In genomic region chr3:113070226-113071220, GRCh38 we compare ENCODE assay signal across 9 cellular contexts.
A peak's percentile ranks its signal among the peaks of the same experiment; 100 is the strongest.
DNase-seq lines count a peak whose midpoint lies in the region; ATAC-seq and TF ChIP-seq lines count a peak whose summit lies in the region.
"Had no signal": no experiment of that assay in that cellular context is flagged by ENCODE, and none has a peak within 500 bp of the region (broad histone marks: within the 10 kb centered on the region; RNA-seq: fewer than 3 reads in every experiment).

No MANE protein-coding gene starts in this region.

- POLR2A ChIA-PET in CD4-positive, alpha-beta T cell (lab: Charles Lee), result no interaction called here

- intact Hi-C loops in CD4-positive, alpha-beta T cell (cut with DNase I, micrococcal nuclease), result no loop called here

- H3K4me2 ChIP-seq in GM23248 (ENCODE audit: unreplicated experiment), result peak overlapping the region; percentile 47

- H3K27ac ChIP-seq in GM23248, result peak overlapping the region; percentile 59
- no peak overlapping the region for H3K27ac ChIP-seq in CD4-positive, alpha-beta T cell (ENCODE audit: low read depth, low read length)
- H3K27ac ChIP-seq: adrenal gland had no signal

- H3F3A ChIP-seq in GM23248 (ENCODE audit: insufficient read depth), result peaks cover 21% of the 10 kb centered on the region

- H3K27me3 Mint-ChIP-seq in CD4-positive, alpha-beta T cell, result no peaks in the 10 kb centered on the region

- H3K9ac ChIP-seq in GM23248, result peak overlapping the region; percentile 47

- H3K4me3 ChIP-seq in GM23248, result no peak overlapping the region
- H3K4me3 ChIP-seq: adrenal gland had no signal

- CTCF ChIA-PET in CD4-positive, alpha-beta T cell (lab: Charles Lee), result interaction anchor here (0.8 kb wide), 1 partner anchor 8 kb away, joined by 3 read pairs; no protein-coding TSS in a partner anchor

- H3K9me2 ChIP-seq in GM23248 (ENCODE audit: insufficient read depth), result no peaks in the 10 kb centered on the region

- H2AFZ ChIP-seq in GM23248, result no peak overlapping the region

- in situ Hi-C loops in GM13977 (cut with MboI; ENCODE audit: low pct_unique_long_range_greater_than_20kb, low sequenced_read_pairs, unreplicated experiment) (no loop called here), GM23248 (cut with MboI) (no loop called here)

- no peak for TF ChIP-seq CTCF in GM13977 (IDR thresholded peaks at IDR 0.05; ENCODE audit: extremely low read depth, insufficient read depth, missing control alignments)
- no peak for TF ChIP-seq CTCF in CD4-positive, alpha-beta T cell (IDR thresholded peaks at IDR 0.05)

- H3K9me3 Mint-ChIP-seq in CD4-positive, alpha-beta T cell, result peaks cover 14% of the 10 kb centered on the region

- WGBS in GM23248 (ENCODE audit: low coverage in 1 of 2, low lambda C conversion rate in 2 of 2, missing lambda C conversion rate in 2 of 2), 2 experiments, result 17 to 28% methylated on average over 5 of the region's 5 CpGs

- H3K36me3 Mint-ChIP-seq in CD4-positive, alpha-beta T cell (ENCODE audit: low read depth), result peaks cover 37% of the 10 kb centered on the region

- H3K4me3 Mint-ChIP-seq in CD4-positive, alpha-beta T cell, result no peak overlapping the region

- H3K27ac Mint-ChIP-seq in CD4-positive, alpha-beta T cell, result no peak overlapping the region

- peaks cover 15% of the 10 kb centered on the region for H3K4me1 ChIP-seq in GM23248 (ENCODE audit: insufficient read depth)
- H3K4me1 ChIP-seq: adrenal gland had no signal

- no peaks in the 10 kb centered on the region for H4K20me1 ChIP-seq in GM23248 (ENCODE audit: insufficient read depth)

- H3K36me3 ChIP-seq in GM23248 (ENCODE audit: low read depth), result no peaks in the 10 kb centered on the region
- H3K36me3 ChIP-seq: adrenal gland had no signal

- DNase-seq in GM13977 (ENCODE audit: low spot score), result peak; percentile 22
- peak; percentile 88 for DNase-seq in GM23248
- DNase-seq in HT-29 (ENCODE audit: low spot score), result peak; percentile 56
- peak; percentile 78 for DNase-seq in kidney glomerular epithelial cell (lab: John Stamatoyannopoulos, UW)
- no peak for DNase-seq in HuH-7 (ENCODE audit: low spot score)
- no peak for DNase-seq in SIG-M5 treated with dmso at 0.1 percent for 504 hours (lab: John Stamatoyannopoulos, UW; ENCODE audit: unreplicated experiment)
- no peak for DNase-seq in iPS-NIHi11 (ENCODE audit: low spot score)
- DNase-seq in CD4-positive, alpha-beta T cell, result no peak
- DNase-seq: adrenal gland had no signal

- H3K9me3 ChIP-seq in GM23248 (ENCODE audit: low read depth), result no peaks in the 10 kb centered on the region
- peaks cover 5% of the 10 kb centered on the region for H3K9me3 ChIP-seq in CD4-positive, alpha-beta T cell (ENCODE audit: control insufficient read depth, low read length)
- H3K9me3 ChIP-seq: adrenal gland had no signal

- no peaks in the 10 kb centered on the region for H3K4me1 Mint-ChIP-seq in CD4-positive, alpha-beta T cell (ENCODE audit: low read depth)

- H3K27me3 ChIP-seq in GM23248 (replicated peaks; ENCODE audit: insufficient read depth), result no peaks in the 10 kb centered on the region
- no peaks in the 10 kb centered on the region for H3K27me3 ChIP-seq in CD4-positive, alpha-beta T cell (ENCODE audit: control insufficient read depth, insufficient read depth, low read length)
- H3K27me3 ChIP-seq: adrenal gland had no signal

- no peaks in the 10 kb centered on the region for H3K79me2 ChIP-seq in GM23248 (ENCODE audit: insufficient read depth)

- no peak for ATAC-seq in CD4-positive, alpha-beta T cell (ENCODE audit: poor library complexity)

Comparison
In these comparisons a context has a peak if more than half of its experiments do, and no peak if none do; other contexts are left out.
1. DNase-seq: peak in GM13977 (single experiment), GM23248 (single experiment), HT-29 (single experiment) and kidney glomerular epithelial cell (single experiment); none in HuH-7 (single experiment), SIG-M5 treated with dmso at 0.1 percent for 504 hours (single experiment), iPS-NIHi11 (single experiment) and CD4-positive, alpha-beta T cell (0 of 10).